ENCODE assay signal across 15 cellular contexts in genomic region chr4:111873801-111874200, GRCh38.
DNase-seq lines count a peak whose midpoint lies in the region; ATAC-seq and TF ChIP-seq lines count a peak whose summit lies in the region.
"Had no signal": no experiment of that assay in that cellular context is flagged by ENCODE, and none has a peak within 500 bp of the region (broad histone marks: within the 10 kb centered on the region; RNA-seq: fewer than 3 reads in every experiment).

No MANE protein-coding gene starts in this region.

- no peaks in the 10 kb centered on the region for H3K9me3 ChIP-seq in GM23248 (ENCODE audit: low read depth)
- no peaks in the 10 kb centered on the region for H3K9me3 ChIP-seq in OCI-LY3 (ENCODE audit: insufficient read depth, low read length)
- H3K9me3 ChIP-seq in smooth muscle cell (replicated peaks; ENCODE audit: low read depth) = no peaks in the 10 kb centered on the region
- H3K9me3 ChIP-seq: BLaER1 treated with 17β-estradiol and CSF1 and Interleukin-3, amounts not matched to agents 10 nM and 100 nM had no signal

- no peak overlapping the region for H3K27ac ChIP-seq in GM23248
- H3K27ac ChIP-seq in OCI-LY3 (ENCODE audit: low read length) = no peak overlapping the region
- no peak overlapping the region for H3K27ac ChIP-seq in smooth muscle cell (ENCODE audit: low read depth)
- H3K27ac ChIP-seq: BLaER1 treated with 17β-estradiol and CSF1 and Interleukin-3, amounts not matched to agents 10 nM and 100 nM had no signal

- TF ChIP-seq CTCF in OCI-LY3 (IDR thresholded peaks at IDR 0.05; ENCODE audit: low read depth, low read length) (no peak), smooth muscle cell (IDR thresholded peaks at IDR 0.05; ENCODE audit: borderline replicate concordance, insufficient read depth, poor library complexity, severe bottlenecking) (no peak)

- in situ Hi-C loops in GM23248 (cut with MboI) = no loop called here

- H3K9me2 ChIP-seq in GM23248 (ENCODE audit: insufficient read depth) = no peaks in the 10 kb centered on the region

- H2AFZ ChIP-seq in GM23248 = peak overlapping the region; percentile 41
- peak overlapping the region; percentile 34; the same call in 1 of the 2 replicates for H2AFZ ChIP-seq in OCI-LY3 (ENCODE audit: low read depth, low read length)
- no peak overlapping the region for H2AFZ ChIP-seq in smooth muscle cell (ENCODE audit: low read depth)

- H3F3A ChIP-seq in GM23248 (ENCODE audit: insufficient read depth) (no peaks in the 10 kb centered on the region), smooth muscle cell (ENCODE audit: low read depth) (no peaks in the 10 kb centered on the region)

- H3K36me3 ChIP-seq in GM23248 (ENCODE audit: low read depth) (no peaks in the 10 kb centered on the region), OCI-LY3 (replicated peaks; ENCODE audit: low read depth, low read length) (no peaks in the 10 kb centered on the region), smooth muscle cell (ENCODE audit: low read depth) (no peaks in the 10 kb centered on the region)
- H3K36me3 ChIP-seq: BLaER1 treated with 17β-estradiol and CSF1 and Interleukin-3, amounts not matched to agents 10 nM and 100 nM had no signal

- WGBS in GM23248 (ENCODE audit: low coverage in 1 of 2, low lambda C conversion rate in 2 of 2, missing lambda C conversion rate in 2 of 2), 2 experiments = 57 to 59% methylated on average over 4 of the region's 4 CpGs
- WGBS in smooth muscle cell (ENCODE audit: low lambda C conversion rate) = 62% methylated on average over 4 of the region's 4 CpGs

- H3K79me2 ChIP-seq in GM23248 (ENCODE audit: insufficient read depth) (no peaks in the 10 kb centered on the region), OCI-LY3 (ENCODE audit: low read length) (no peaks in the 10 kb centered on the region), smooth muscle cell (ENCODE audit: low read depth) (no peaks in the 10 kb centered on the region)

- no peaks in the 10 kb centered on the region for H3K4me1 ChIP-seq in GM23248 (ENCODE audit: insufficient read depth)
- H3K4me1 ChIP-seq in OCI-LY3 (ENCODE audit: low read length) = peaks cover 26% of the 10 kb centered on the region
- H3K4me1 ChIP-seq in smooth muscle cell (ENCODE audit: low read depth) = no peaks in the 10 kb centered on the region
- H3K4me1 ChIP-seq: BLaER1 treated with 17β-estradiol and CSF1 and Interleukin-3, amounts not matched to agents 10 nM and 100 nM had no signal

- H4K20me1 ChIP-seq in GM23248 (ENCODE audit: insufficient read depth) (no peaks in the 10 kb centered on the region), OCI-LY3 (ENCODE audit: insufficient read depth, low read length) (no peaks in the 10 kb centered on the region), smooth muscle cell (ENCODE audit: low read depth) (no peaks in the 10 kb centered on the region)
- H4K20me1 ChIP-seq: BLaER1 treated with 17β-estradiol and CSF1 and Interleukin-3, amounts not matched to agents 10 nM and 100 nM had no signal

- H3K27me3 ChIP-seq in GM23248 (replicated peaks; ENCODE audit: insufficient read depth) (no peaks in the 10 kb centered on the region), OCI-LY3 (ENCODE audit: low read depth, low read length) (peaks cover 5% of the 10 kb centered on the region), smooth muscle cell (ENCODE audit: low read depth) (no peaks in the 10 kb centered on the region)
- H3K27me3 ChIP-seq: BLaER1 treated with 17β-estradiol and CSF1 and Interleukin-3, amounts not matched to agents 10 nM and 100 nM had no signal

- H3K4me3 ChIP-seq in GM23248 = no peak overlapping the region
- peak overlapping the region; percentile 38 for H3K4me3 ChIP-seq in OCI-LY3 (ENCODE audit: low read length)
- H3K4me3 ChIP-seq in smooth muscle cell = no peak overlapping the region
- H3K4me3 ChIP-seq: BLaER1 treated with 17β-estradiol and CSF1 and Interleukin-3, amounts not matched to agents 10 nM and 100 nM had no signal

- DNase-seq in GM23248 (no peak), MV-4-11 (lab: John Stamatoyannopoulos, UW) (peak; percentile 32), smooth muscle cell (lab: John Stamatoyannopoulos, UW; ENCODE audit: unreplicated experiment) (no peak), NAMALWA (ENCODE audit: low spot score) (no peak), kidney glomerular epithelial cell (lab: John Stamatoyannopoulos, UW) (no peak)
- DNase-seq: ACHN; Calu3; CD4-positive, alpha-beta T cell; DMS 273 treated with DMSO at 0.1 percent for 48 hours; HCEC 1CT; IMR-90; KBM-7 had no signal

- H3K4me2 ChIP-seq in GM23248 (ENCODE audit: unreplicated experiment) (no peak overlapping the region), OCI-LY3 (ENCODE audit: low read length) (peak overlapping the region; percentile 61), smooth muscle cell (peak overlapping the region; percentile 8)
- H3K4me2 ChIP-seq: BLaER1 treated with 17β-estradiol and CSF1 and Interleukin-3, amounts not matched to agents 10 nM and 100 nM had no signal

- H3K9ac ChIP-seq in GM23248 (no peak overlapping the region), OCI-LY3 (ENCODE audit: low read length) (no peak overlapping the region), smooth muscle cell (ENCODE audit: low read depth) (no peak overlapping the region)
- H3K9ac ChIP-seq: BLaER1 treated with 17β-estradiol and CSF1 and Interleukin-3, amounts not matched to agents 10 nM and 100 nM had no signal

- no peak for ATAC-seq in GM21528 (IDR thresholded peaks at IDR 0.05; ENCODE audit: low FRiP score, unreplicated experiment)
